Comparison of ENCODE assay signal across 25 cellular contexts in genomic region chr18:36613069-36613468, GRCh38.
"Had no signal": no experiment of that assay in that cellular context is flagged by ENCODE, and none has a peak within 500 bp of the region (broad histone marks: within the 10 kb centered on the region; RNA-seq: fewer than 3 reads in every experiment).

No MANE protein-coding gene starts in this region.

- H3K9me3 ChIP-seq: adrenal gland, MG63, SJCRH30, SK-N-SH had no signal

- H3K4me1 Mint-ChIP-seq: activated naive CD8-positive, alpha-beta T cell treated with anti-CD3 and anti-CD28 coated beads, Interleukin-2, amount 10 ng/mL, durations not matched to agents 7 days and 5 days; central memory CD8-positive, alpha-beta T cell had no signal

- H3K27me3 ChIP-seq: adrenal gland, MG63, SJCRH30 had no signal

- H3K4me2 ChIP-seq: SK-N-SH had no signal

- H3K36me3 Mint-ChIP-seq: activated naive CD8-positive, alpha-beta T cell treated with anti-CD3 and anti-CD28 coated beads, Interleukin-2, amount 10 ng/mL, durations not matched to agents 7 days and 5 days had no signal

- DNase-seq: activated CD4-positive, alpha-beta T cell treated with anti-CD3 and anti-CD28 coated beads, Interleukin-2, amount 50 U/mL, for 1 hour; activated CD4-positive, CD25-positive, alpha-beta regulatory T cell; activated CD8-positive, alpha-beta memory T cell treated with anti-CD3 and anti-CD28 coated beads, Interleukin-2, amount 50 U/mL, for 4 hours; activated CD8-positive, alpha-beta T cell treated with anti-CD3 and anti-CD28 coated beads for 36 hours; activated naive CD4-positive, alpha-beta T cell treated with anti-CD3 and anti-CD28 coated beads, Interleukin-2, amount 50 U/mL, for 16 hours; activated naive CD8-positive, alpha-beta T cell treated with anti-CD3 and anti-CD28 coated beads, Interleukin-2, amount 10 ng/mL, durations not matched to agents 7 days and 5 days; activated T-cell treated with anti-CD3 and anti-CD28 coated beads, Interleukin-2, amount 50 U/mL, for 72 hours; adrenal gland; anterior cingulate cortex; MG63; MV-4-11; NCI-H1092 treated with DMSO at 0.1 percent for 48 hours; NCI-H1417 treated with DMSO at 0.1 percent for 48 hours; NCI-H1694; NCI-H2029; NCI-H2107; NCI-H2171 treated with DMSO at 0.1 percent for 48 hours; NCI-H226; NCI-H526; NCI-H774; SJCRH30; SK-N-SH; T-helper 1 cell had no signal

- H3K27ac ChIP-seq: adrenal gland, SJCRH30, VCaP had no signal

- ATAC-seq: activated CD8-positive, alpha-beta T cell treated with anti-CD3 and anti-CD28 coated beads for 36 hours; activated T-cell treated with anti-CD3 and anti-CD28 coated beads, Interleukin-2, amount 50 U/mL, for 72 hours had no signal

- H3K27me3 Mint-ChIP-seq: central memory CD8-positive, alpha-beta T cell had no signal

- H3K9me3 Mint-ChIP-seq: activated CD8-positive, alpha-beta T cell treated with anti-CD3 and anti-CD28 coated beads for 36 hours; activated naive CD8-positive, alpha-beta T cell treated with anti-CD3 and anti-CD28 coated beads, Interleukin-2, amount 10 ng/mL, durations not matched to agents 7 days and 5 days; activated T-cell treated with anti-CD3 and anti-CD28 coated beads, Interleukin-2, amount 50 U/mL, for 72 hours; central memory CD8-positive, alpha-beta T cell had no signal

- H3K27ac Mint-ChIP-seq: activated CD8-positive, alpha-beta T cell treated with anti-CD3 and anti-CD28 coated beads for 36 hours; activated naive CD8-positive, alpha-beta T cell treated with anti-CD3 and anti-CD28 coated beads, Interleukin-2, amount 10 ng/mL, durations not matched to agents 7 days and 5 days; activated T-cell treated with anti-CD3 and anti-CD28 coated beads, Interleukin-2, amount 50 U/mL, for 72 hours had no signal

- H3K36me3 ChIP-seq: adrenal gland, MG63, SJCRH30 had no signal

- H3K4me3 Mint-ChIP-seq: activated CD8-positive, alpha-beta T cell treated with anti-CD3 and anti-CD28 coated beads for 36 hours; activated naive CD8-positive, alpha-beta T cell treated with anti-CD3 and anti-CD28 coated beads, Interleukin-2, amount 10 ng/mL, durations not matched to agents 7 days and 5 days; activated T-cell treated with anti-CD3 and anti-CD28 coated beads, Interleukin-2, amount 50 U/mL, for 72 hours; central memory CD8-positive, alpha-beta T cell had no signal

- H3K4me1 ChIP-seq: adrenal gland, SJCRH30 had no signal

- H3K9ac ChIP-seq: SK-N-SH had no signal

- H3K4me3 ChIP-seq: adrenal gland, MG63, SJCRH30 had no signal
